In genomic region chr20:34112600-34113061, GRCh38 we compare ENCODE assay signal across 8 cellular contexts. TPM values are rescaled to one million over a fixed set of nuclear protein-coding genes. Genes with fewer than 3 reads are reported as not detected.
DNase-seq lines count a peak whose midpoint lies in the region; ATAC-seq, FAIRE-seq and TF ChIP-seq lines count a peak whose summit lies in the region.

No MANE protein-coding gene starts in this region.

- intact Hi-C loops in ovary (cut with DNase I): no loop called here

- H3K27ac ChIP-seq in ovary: peak overlapping the region; percentile 9 to 71

- no peak for TF ChIP-seq POLR2A in ovary (IDR thresholded peaks at IDR 0.05)

- 0 to 1% (median 1%) methylated on average over 18 of the region's 18 CpGs for WGBS in ovary, 3 donors

- H3K9me3 ChIP-seq in MG63: no peaks in the 10 kb centered on the region
- H3K9me3 ChIP-seq in ovary: no peaks in the 10 kb centered on the region

- H3K27me3 Mint-ChIP-seq in activated T-cell treated with anti-CD3 and anti-CD28 coated beads, Interleukin-2, amount 50 U/mL, for 24 hours: no peaks in the 10 kb centered on the region

- no peak for TF ChIP-seq CTCF in ovary (IDR thresholded peaks at IDR 0.05)

- H3K36me3 ChIP-seq in MG63 (peaks cover 40% of the 10 kb centered on the region), ovary (no peaks in the 10 kb centered on the region)

- peaks cover 35% of the 10 kb centered on the region for H3K4me1 Mint-ChIP-seq in activated T-cell treated with anti-CD3 and anti-CD28 coated beads, Interleukin-2, amount 50 U/mL, for 24 hours (ENCODE audit: low read depth)

- H3K27me3 ChIP-seq in MG63: no peaks in the 10 kb centered on the region
- no peaks in the 10 kb centered on the region for H3K27me3 ChIP-seq in ovary

- peaks cover 11% of the 10 kb centered on the region for H3K4me1 ChIP-seq in ovary (ENCODE audit: insufficient read depth)

- H3K4me3 Mint-ChIP-seq in activated T-cell treated with anti-CD3 and anti-CD28 coated beads, Interleukin-2, amount 50 U/mL, for 24 hours: peak overlapping the region; percentile 90

- ATAC-seq in HG03442 (IDR thresholded peaks at IDR 0.05; ENCODE audit: unreplicated experiment): no peak

- TF ChIP-seq EP300 in ovary (IDR thresholded peaks at IDR 0.05): no peak

- peaks cover 45% of the 10 kb centered on the region for H3K36me3 Mint-ChIP-seq in activated T-cell treated with anti-CD3 and anti-CD28 coated beads, Interleukin-2, amount 50 U/mL, for 24 hours (ENCODE audit: low read depth)

- DNase-seq in stimulated activated CD4-positive, alpha-beta T cell treated with anti-CD3 and anti-CD28 coated beads, Interleukin-15, amount 100 ng/mL, for 24 hours: peak; percentile 39
- DNase-seq in stimulated activated CD4-positive, alpha-beta T cell treated with anti-CD3 and anti-CD28 coated beads, Interleukin-4, amount 100 ng/mL, for 24 hours: no peak
- DNase-seq in MG63: peak; percentile 10
- DNase-seq in activated T-cell treated with anti-CD3 and anti-CD28 coated beads, Interleukin-2, amount 50 U/mL, for 24 hours: no peak
- peak; percentile 29 for DNase-seq in frontal cortex (ENCODE audit: low spot score in 2 of 2)
- DNase-seq in ovary: peak; percentile 13 to 51 (median 35)
- DNase-seq in activated gamma-delta T cell treated with Interleukin-2 at 50 U/mL for 16 hours: no peak

- H3K9me3 Mint-ChIP-seq in activated T-cell treated with anti-CD3 and anti-CD28 coated beads, Interleukin-2, amount 50 U/mL, for 24 hours: no peaks in the 10 kb centered on the region

- FAIRE-seq in frontal cortex (lab: Jason Lieb, UNC): no peak

- peak overlapping the region; percentile 99 for H3K27ac Mint-ChIP-seq in activated T-cell treated with anti-CD3 and anti-CD28 coated beads, Interleukin-2, amount 50 U/mL, for 24 hours

- H3K4me3 ChIP-seq in MG63 (peak overlapping the region; percentile 94), ovary (peak overlapping the region; percentile 79)

RNA-seq across cellular contexts. Expression of gene EIF2S2, which starts 0.6 kb away (rescaled TPM):
- total RNA-seq in MG63 (2014; rRNA removed; shearing (Covaris generic); ENCODE audit: low replicate concordance): 198 and 276 TPM in 2 replicates
- total RNA-seq in frontal cortex (48.9 TPM), ovary (10 to 100 TPM; 29.1 to 85.8 (median 36.1) TPM)
- polyA plus RNA-seq in ovary: 10 to 100 TPM; 30.2 to 54.2 TPM

Comparison
In these comparisons a context has a peak if more than half of its experiments do, and no peak if none do; other contexts are left out.
1. DNase-seq: peak in stimulated activated CD4-positive, alpha-beta T cell treated with anti-CD3 and anti-CD28 coated beads, Interleukin-15, amount 100 ng/mL, for 24 hours (single experiment), MG63 (single experiment), frontal cortex (2 of 2) and ovary (5 of 5); none in stimulated activated CD4-positive, alpha-beta T cell treated with anti-CD3 and anti-CD28 coated beads, Interleukin-4, amount 100 ng/mL, for 24 hours (single experiment), activated T-cell treated with anti-CD3 and anti-CD28 coated beads, Interleukin-2, amount 50 U/mL, for 24 hours (single experiment) and activated gamma-delta T cell treated with Interleukin-2 at 50 U/mL for 16 hours (single experiment).